ENCODE assay signal across 1 cellular context in genomic region chr2:71331581-71332412, GRCh38.
TF ChIP-seq lines count a peak whose summit lies in the region.

TSS of gene ZNF638 (plus strand) at chr2:71331782. CDS start at chr2:71348955, 17,173 bp downstream.

TF ChIP-seq in HEK293, 187 proteins besides CTCF, POLR2A, EP300 and RAD21 (continued from another document):
- no peak for TF ChIP-seq GLI2 (tag by site-specific recombination; IDR thresholded peaks at IDR 0.05; ENCODE audit: borderline replicate concordance, low read depth)
- no peak for TF ChIP-seq ZIC2 (tag by site-specific recombination; IDR thresholded peaks at IDR 0.05)
- TF ChIP-seq EGR2 (tag by site-specific recombination; IDR thresholded peaks at IDR 0.05; ENCODE audit: low read depth): peak; percentile 38
- no peak for TF ChIP-seq HOXC10 (CRISPR knock-in tag; IDR thresholded peaks at IDR 0.05)
- TF ChIP-seq INSM2 (tag by site-specific recombination; IDR thresholded peaks at IDR 0.05): no peak
- no peak for TF ChIP-seq ZNF560 (tag by site-specific recombination; IDR thresholded peaks at IDR 0.05; ENCODE audit: borderline replicate concordance)
- TF ChIP-seq BCL6B (tag by site-specific recombination; IDR thresholded peaks at IDR 0.05): no peak
- TF ChIP-seq ZBTB17 (tag by site-specific recombination; IDR thresholded peaks at IDR 0.05): peak; percentile 98
- no peak for TF ChIP-seq SCRT2 (tag by site-specific recombination; IDR thresholded peaks at IDR 0.05)
- TF ChIP-seq ZNF341 (tag by site-specific recombination; IDR thresholded peaks at IDR 0.05; ENCODE audit: low read depth): peak; percentile 88; the same call in 1 of the 2 replicates
- TF ChIP-seq ZNF266 (tag by site-specific recombination; IDR thresholded peaks at IDR 0.05; ENCODE audit: low read depth): no peak
- no peak for TF ChIP-seq SETDB1 (IDR thresholded peaks at IDR 0.05; ENCODE audit: insufficient read length, low read length)
- TF ChIP-seq ZNF777 (tag by site-specific recombination; IDR thresholded peaks at IDR 0.05; ENCODE audit: borderline replicate concordance): peak; percentile 35; the same call in 1 of the 2 replicates
- TF ChIP-seq ZBTB48 (tag by site-specific recombination; IDR thresholded peaks at IDR 0.05): peak; percentile 70
- no peak for TF ChIP-seq ZFP3 (tag by site-specific recombination; IDR thresholded peaks at IDR 0.05; ENCODE audit: low read depth)
- TF ChIP-seq ZNF596 (tag by site-specific recombination; IDR thresholded peaks at IDR 0.05): no peak
- no peak for TF ChIP-seq KLF9 (tag by site-specific recombination; IDR thresholded peaks at IDR 0.05; ENCODE audit: low read depth)
- no peak for TF ChIP-seq WT1 (tag by site-specific recombination; IDR thresholded peaks at IDR 0.05)
- 0 out of 2 replicates have a peak, but pooled peaks have one; percentile 23 for TF ChIP-seq ZNF2 (tag by site-specific recombination; IDR thresholded peaks at IDR 0.05)
- TF ChIP-seq, protein P1, sequence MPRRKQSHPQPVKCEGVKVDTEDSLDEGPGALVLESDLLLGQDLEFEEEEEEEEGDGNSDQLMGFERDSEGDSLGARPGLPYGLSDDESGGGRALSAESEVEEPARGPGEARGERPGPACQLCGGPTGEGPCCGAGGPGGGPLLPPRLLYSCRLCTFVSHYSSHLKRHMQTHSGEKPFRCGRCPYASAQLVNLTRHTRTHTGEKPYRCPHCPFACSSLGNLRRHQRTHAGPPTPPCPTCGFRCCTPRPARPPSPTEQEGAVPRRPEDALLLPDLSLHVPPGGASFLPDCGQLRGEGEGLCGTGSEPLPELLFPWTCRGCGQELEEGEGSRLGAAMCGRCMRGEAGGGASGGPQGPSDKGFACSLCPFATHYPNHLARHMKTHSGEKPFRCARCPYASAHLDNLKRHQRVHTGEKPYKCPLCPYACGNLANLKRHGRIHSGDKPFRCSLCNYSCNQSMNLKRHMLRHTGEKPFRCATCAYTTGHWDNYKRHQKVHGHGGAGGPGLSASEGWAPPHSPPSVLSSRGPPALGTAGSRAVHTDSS (tag by site-specific recombination; IDR thresholded peaks at IDR 0.05): no peak
- TF ChIP-seq SCRT1 (tag by site-specific recombination; IDR thresholded peaks at IDR 0.05; ENCODE audit: borderline replicate concordance): no peak
- TF ChIP-seq ZNF510 (tag by site-specific recombination; IDR thresholded peaks at IDR 0.05; ENCODE audit: insufficient replicate concordance): no peak
- TF ChIP-seq, protein P2, sequence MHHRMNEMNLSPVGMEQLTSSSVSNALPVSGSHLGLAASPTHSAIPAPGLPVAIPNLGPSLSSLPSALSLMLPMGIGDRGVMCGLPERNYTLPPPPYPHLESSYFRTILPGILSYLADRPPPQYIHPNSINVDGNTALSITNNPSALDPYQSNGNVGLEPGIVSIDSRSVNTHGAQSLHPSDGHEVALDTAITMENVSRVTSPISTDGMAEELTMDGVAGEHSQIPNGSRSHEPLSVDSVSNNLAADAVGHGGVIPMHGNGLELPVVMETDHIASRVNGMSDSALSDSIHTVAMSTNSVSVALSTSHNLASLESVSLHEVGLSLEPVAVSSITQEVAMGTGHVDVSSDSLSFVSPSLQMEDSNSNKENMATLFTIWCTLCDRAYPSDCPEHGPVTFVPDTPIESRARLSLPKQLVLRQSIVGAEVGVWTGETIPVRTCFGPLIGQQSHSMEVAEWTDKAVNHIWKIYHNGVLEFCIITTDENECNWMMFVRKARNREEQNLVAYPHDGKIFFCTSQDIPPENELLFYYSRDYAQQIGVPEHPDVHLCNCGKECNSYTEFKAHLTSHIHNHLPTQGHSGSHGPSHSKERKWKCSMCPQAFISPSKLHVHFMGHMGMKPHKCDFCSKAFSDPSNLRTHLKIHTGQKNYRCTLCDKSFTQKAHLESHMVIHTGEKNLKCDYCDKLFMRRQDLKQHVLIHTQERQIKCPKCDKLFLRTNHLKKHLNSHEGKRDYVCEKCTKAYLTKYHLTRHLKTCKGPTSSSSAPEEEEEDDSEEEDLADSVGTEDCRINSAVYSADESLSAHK (tag by site-specific recombination; IDR thresholded peaks at IDR 0.05): no peak
- no peak for TF ChIP-seq ZNF830 (tag by site-specific recombination; IDR thresholded peaks at IDR 0.05; ENCODE audit: low read depth)
- TF ChIP-seq, protein P3, sequence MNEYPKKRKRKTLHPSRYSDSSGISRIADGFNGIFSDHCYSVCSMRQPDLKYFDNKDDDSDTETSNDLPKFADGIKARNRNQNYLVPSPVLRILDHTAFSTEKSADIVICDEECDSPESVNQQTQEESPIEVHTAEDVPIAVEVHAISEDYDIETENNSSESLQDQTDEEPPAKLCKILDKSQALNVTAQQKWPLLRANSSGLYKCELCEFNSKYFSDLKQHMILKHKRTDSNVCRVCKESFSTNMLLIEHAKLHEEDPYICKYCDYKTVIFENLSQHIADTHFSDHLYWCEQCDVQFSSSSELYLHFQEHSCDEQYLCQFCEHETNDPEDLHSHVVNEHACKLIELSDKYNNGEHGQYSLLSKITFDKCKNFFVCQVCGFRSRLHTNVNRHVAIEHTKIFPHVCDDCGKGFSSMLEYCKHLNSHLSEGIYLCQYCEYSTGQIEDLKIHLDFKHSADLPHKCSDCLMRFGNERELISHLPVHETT (tag by site-specific recombination; IDR thresholded peaks at IDR 0.05): no peak
- no peak for TF ChIP-seq ZNF416 (tag by site-specific recombination; IDR thresholded peaks at IDR 0.05)
- no peak for TF ChIP-seq ZNF555 (tag by site-specific recombination; conservative IDR thresholded peaks at IDR 0.05)
- peak; percentile 77 for TF ChIP-seq ZEB2 (tag by site-specific recombination; IDR thresholded peaks at IDR 0.05)
- no peak for TF ChIP-seq ZNF221 (tag by site-specific recombination; IDR thresholded peaks at IDR 0.05; ENCODE audit: borderline replicate concordance)
- TF ChIP-seq ZNF549 (tag by site-specific recombination; IDR thresholded peaks at IDR 0.05): no peak
- no peak for TF ChIP-seq ZNF202 (tag by site-specific recombination; IDR thresholded peaks at IDR 0.05; ENCODE audit: borderline replicate concordance)
- TF ChIP-seq ZNF585B (tag by site-specific recombination; IDR thresholded peaks at IDR 0.05): no peak
- no peak for TF ChIP-seq ZNF837 (tag by site-specific recombination; IDR thresholded peaks at IDR 0.05)
- TF ChIP-seq, protein P4, sequence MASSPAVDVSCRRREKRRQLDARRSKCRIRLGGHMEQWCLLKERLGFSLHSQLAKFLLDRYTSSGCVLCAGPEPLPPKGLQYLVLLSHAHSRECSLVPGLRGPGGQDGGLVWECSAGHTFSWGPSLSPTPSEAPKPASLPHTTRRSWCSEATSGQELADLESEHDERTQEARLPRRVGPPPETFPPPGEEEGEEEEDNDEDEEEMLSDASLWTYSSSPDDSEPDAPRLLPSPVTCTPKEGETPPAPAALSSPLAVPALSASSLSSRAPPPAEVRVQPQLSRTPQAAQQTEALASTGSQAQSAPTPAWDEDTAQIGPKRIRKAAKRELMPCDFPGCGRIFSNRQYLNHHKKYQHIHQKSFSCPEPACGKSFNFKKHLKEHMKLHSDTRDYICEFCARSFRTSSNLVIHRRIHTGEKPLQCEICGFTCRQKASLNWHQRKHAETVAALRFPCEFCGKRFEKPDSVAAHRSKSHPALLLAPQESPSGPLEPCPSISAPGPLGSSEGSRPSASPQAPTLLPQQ (tag by site-specific recombination; IDR thresholded peaks at IDR 0.05): no peak
- peak; percentile 83 for TF ChIP-seq ZNF600 (tag by site-specific recombination; IDR thresholded peaks at IDR 0.05)
- TF ChIP-seq ZNF324 (tag by site-specific recombination; IDR thresholded peaks at IDR 0.05): no peak
- no peak for TF ChIP-seq ZNF768 (tag by site-specific recombination; IDR thresholded peaks at IDR 0.05)
- no peak for TF ChIP-seq ZNF501 (tag by site-specific recombination; IDR thresholded peaks at IDR 0.05)
- peak; percentile 97 for TF ChIP-seq ZBTB8A (tag by site-specific recombination; IDR thresholded peaks at IDR 0.05)
- TF ChIP-seq KLF1 (tag by site-specific recombination; IDR thresholded peaks at IDR 0.05): no peak
- no peak for TF ChIP-seq ZNF677 (tag by site-specific recombination; IDR thresholded peaks at IDR 0.05)
- TF ChIP-seq GLIS1 (tag by site-specific recombination; IDR thresholded peaks at IDR 0.05): no peak
- TF ChIP-seq GLIS2 (tag by site-specific recombination; IDR thresholded peaks at IDR 0.05): peak; percentile 74
- no peak for TF ChIP-seq OVOL3 (tag by site-specific recombination; IDR thresholded peaks at IDR 0.05)
- TF ChIP-seq ZBTB20 (tag by site-specific recombination; IDR thresholded peaks at IDR 0.05): peak; percentile 67; the same call in 1 of the 2 replicates
- TF ChIP-seq ZNF132 (tag by site-specific recombination; IDR thresholded peaks at IDR 0.05; ENCODE audit: borderline replicate concordance): no peak
- TF ChIP-seq, protein P5, sequence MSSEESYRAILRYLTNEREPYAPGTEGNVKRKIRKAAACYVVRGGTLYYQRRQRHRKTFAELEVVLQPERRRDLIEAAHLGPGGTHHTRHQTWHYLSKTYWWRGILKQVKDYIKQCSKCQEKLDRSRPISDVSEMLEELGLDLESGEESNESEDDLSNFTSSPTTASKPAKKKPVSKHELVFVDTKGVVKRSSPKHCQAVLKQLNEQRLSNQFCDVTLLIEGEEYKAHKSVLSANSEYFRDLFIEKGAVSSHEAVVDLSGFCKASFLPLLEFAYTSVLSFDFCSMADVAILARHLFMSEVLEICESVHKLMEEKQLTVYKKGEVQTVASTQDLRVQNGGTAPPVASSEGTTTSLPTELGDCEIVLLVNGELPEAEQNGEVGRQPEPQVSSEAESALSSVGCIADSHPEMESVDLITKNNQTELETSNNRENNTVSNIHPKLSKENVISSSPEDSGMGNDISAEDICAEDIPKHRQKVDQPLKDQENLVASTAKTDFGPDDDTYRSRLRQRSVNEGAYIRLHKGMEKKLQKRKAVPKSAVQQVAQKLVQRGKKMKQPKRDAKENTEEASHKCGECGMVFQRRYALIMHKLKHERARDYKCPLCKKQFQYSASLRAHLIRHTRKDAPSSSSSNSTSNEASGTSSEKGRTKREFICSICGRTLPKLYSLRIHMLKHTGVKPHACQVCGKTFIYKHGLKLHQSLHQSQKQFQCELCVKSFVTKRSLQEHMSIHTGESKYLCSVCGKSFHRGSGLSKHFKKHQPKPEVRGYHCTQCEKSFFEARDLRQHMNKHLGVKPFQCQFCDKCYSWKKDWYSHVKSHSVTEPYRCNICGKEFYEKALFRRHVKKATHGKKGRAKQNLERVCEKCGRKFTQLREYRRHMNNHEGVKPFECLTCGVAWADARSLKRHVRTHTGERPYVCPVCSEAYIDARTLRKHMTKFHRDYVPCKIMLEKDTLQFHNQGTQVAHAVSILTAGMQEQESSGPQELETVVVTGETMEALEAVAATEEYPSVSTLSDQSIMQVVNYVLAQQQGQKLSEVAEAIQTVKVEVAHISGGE (tag by site-specific recombination; conservative IDR thresholded peaks at IDR 0.05; ENCODE audit: low read depth): peak; percentile 24; the same call in 1 of the 2 replicates
- TF ChIP-seq GLI4 (tag by site-specific recombination; IDR thresholded peaks at IDR 0.05): no peak
- TF ChIP-seq ZBTB10 (tag by site-specific recombination; IDR thresholded peaks at IDR 0.05): peak; percentile 41; the same call in 1 of the 2 replicates
- TF ChIP-seq ZFP37 (tag by site-specific recombination; IDR thresholded peaks at IDR 0.05): no peak
- peak; percentile 42; the same call in 1 of the 2 replicates for TF ChIP-seq YY1 (tag by site-specific recombination; IDR thresholded peaks at IDR 0.05)
- TF ChIP-seq ZNF792 (tag by site-specific recombination; IDR thresholded peaks at IDR 0.05): no peak
- peak; percentile 41 for TF ChIP-seq SP3 (tag by site-specific recombination; IDR thresholded peaks at IDR 0.05)
TF ChIP-seq in HEK293: peak in this region for 28.
